In genomic region chr1:58883888-58884482, GRCh38 we compare ENCODE assay signal across 1 cellular context.
A peak's percentile ranks its signal among the peaks of the same experiment; 100 is the strongest.
TF ChIP-seq lines count a peak whose summit lies in the region.

No MANE protein-coding gene starts in this region.

TF ChIP-seq in K562, 482 proteins besides CTCF, POLR2A, EP300 and RAD21 (continued from another document):
- no peak for TF ChIP-seq TCF15 (CRISPR knock-in tag; IDR thresholded peaks at IDR 0.05)
- peak; percentile 74; the same call in 1 of the 2 replicates for TF ChIP-seq POLR2H (tag; IDR thresholded peaks at IDR 0.05; ENCODE audit: low read depth)
- no peak for TF ChIP-seq BMI1 (IDR thresholded peaks at IDR 0.05; ENCODE audit: low read length)
- TF ChIP-seq SMAD4 (CRISPR knock-in tag; conservative IDR thresholded peaks at IDR 0.05): peak; percentile 94
- peak; percentile 81; the same call in 1 of the 2 replicates for TF ChIP-seq CHAMP1 (IDR thresholded peaks at IDR 0.05)
- no peak for TF ChIP-seq EWSR1 (IDR thresholded peaks at IDR 0.05; ENCODE audit: borderline replicate concordance, low read depth, partially characterized antibody)
- TF ChIP-seq PML (IDR thresholded peaks at IDR 0.05; ENCODE audit: low read length): peak; percentile 86
- TF ChIP-seq ZKSCAN3 (CRISPR knock-in tag; IDR thresholded peaks at IDR 0.05): no peak
- TF ChIP-seq ARID1B (IDR thresholded peaks at IDR 0.05): peak; percentile 97
- TF ChIP-seq NRF1 (conservative IDR thresholded peaks at IDR 0.05 in 1 of 2, IDR thresholded peaks at IDR 0.05 in 1 of 2): peak; percentile 68 to 71
- TF ChIP-seq TAF7 (tag; IDR thresholded peaks at IDR 0.05): no peak
- peak in 1 of 2 experiments; percentile 93; a peak in 3 of 4 replicates for TF ChIP-seq SRF (CRISPR knock-in tag; IDR thresholded peaks at IDR 0.05)
- TF ChIP-seq NCOA6 (IDR thresholded peaks at IDR 0.05): no peak
- TF ChIP-seq TEAD2 (tag; IDR thresholded peaks at IDR 0.05): no peak; the same call in 1 of the 2 replicates
- peak; percentile 68 for TF ChIP-seq MBD2 (IDR thresholded peaks at IDR 0.05; ENCODE audit: borderline replicate concordance, low read depth)
- no peak for TF ChIP-seq TSC22D4 (tag; IDR thresholded peaks at IDR 0.05)
- TF ChIP-seq ATF7 (IDR thresholded peaks at IDR 0.05): peak; percentile 92
- TF ChIP-seq, protein P1, sequence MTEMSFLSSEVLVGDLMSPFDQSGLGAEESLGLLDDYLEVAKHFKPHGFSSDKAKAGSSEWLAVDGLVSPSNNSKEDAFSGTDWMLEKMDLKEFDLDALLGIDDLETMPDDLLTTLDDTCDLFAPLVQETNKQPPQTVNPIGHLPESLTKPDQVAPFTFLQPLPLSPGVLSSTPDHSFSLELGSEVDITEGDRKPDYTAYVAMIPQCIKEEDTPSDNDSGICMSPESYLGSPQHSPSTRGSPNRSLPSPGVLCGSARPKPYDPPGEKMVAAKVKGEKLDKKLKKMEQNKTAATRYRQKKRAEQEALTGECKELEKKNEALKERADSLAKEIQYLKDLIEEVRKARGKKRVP (CRISPR knock-in tag; IDR thresholded peaks at IDR 0.05): peak; percentile 68; the same call in 1 of the 2 replicates
- TF ChIP-seq SOX6 (IDR thresholded peaks at IDR 0.05): peak; percentile 97
- peak; percentile 42 for TF ChIP-seq DACH1 (IDR thresholded peaks at IDR 0.05; ENCODE audit: partially characterized antibody)
- no peak for TF ChIP-seq LARP7 (IDR thresholded peaks at IDR 0.05)
- TF ChIP-seq, protein P2, sequence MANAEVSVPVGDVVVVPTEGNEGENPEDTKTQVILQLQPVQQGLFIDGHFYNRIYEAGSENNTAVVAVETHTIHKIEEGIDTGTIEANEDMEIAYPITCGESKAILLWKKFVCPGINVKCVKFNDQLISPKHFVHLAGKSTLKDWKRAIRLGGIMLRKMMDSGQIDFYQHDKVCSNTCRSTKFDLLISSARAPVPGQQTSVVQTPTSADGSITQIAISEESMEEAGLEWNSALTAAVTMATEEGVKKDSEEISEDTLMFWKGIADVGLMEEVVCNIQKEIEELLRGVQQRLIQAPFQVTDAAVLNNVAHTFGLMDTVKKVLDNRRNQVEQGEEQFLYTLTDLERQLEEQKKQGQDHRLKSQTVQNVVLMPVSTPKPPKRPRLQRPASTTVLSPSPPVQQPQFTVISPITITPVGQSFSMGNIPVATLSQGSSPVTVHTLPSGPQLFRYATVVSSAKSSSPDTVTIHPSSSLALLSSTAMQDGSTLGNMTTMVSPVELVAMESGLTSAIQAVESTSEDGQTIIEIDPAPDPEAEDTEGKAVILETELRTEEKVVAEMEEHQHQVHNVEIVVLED (CRISPR knock-in tag; IDR thresholded peaks at IDR 0.05): no peak
- 0 out of 2 replicates have a peak, but pooled peaks have one; percentile 18 for TF ChIP-seq RAD51 (IDR thresholded peaks at IDR 0.05; ENCODE audit: borderline replicate concordance, low read depth)
- TF ChIP-seq EZH2 (IDR thresholded peaks at IDR 0.05; ENCODE audit: borderline replicate concordance, low read depth, low read length): no peak
- peak; percentile 81 for TF ChIP-seq ZKSCAN1 (IDR thresholded peaks at IDR 0.05; ENCODE audit: low read depth, low read length)
- peak; percentile 90 for TF ChIP-seq BHLHE40 (IDR thresholded peaks at IDR 0.05; ENCODE audit: low read length)
- TF ChIP-seq ZNF175 (CRISPR knock-in tag; IDR thresholded peaks at IDR 0.05; ENCODE audit: low read depth): peak; percentile 11; the same call in 1 of the 2 replicates
- no peak for TF ChIP-seq RBM15 (IDR thresholded peaks at IDR 0.05; ENCODE audit: insufficient read depth, low read length)
- TF ChIP-seq MTF1 (CRISPR knock-in tag; IDR thresholded peaks at IDR 0.05; ENCODE audit: borderline replicate concordance): no peak
- peak in 1 of 2 experiments; percentile 41; a peak in 2 of 4 replicates for TF ChIP-seq MAZ (CRISPR knock-in tag; conservative IDR thresholded peaks at IDR 0.05 in 1 of 2, IDR thresholded peaks at IDR 0.05 in 1 of 2)
- no peak for TF ChIP-seq ZNF398 (CRISPR knock-in tag; IDR thresholded peaks at IDR 0.05)
- no peak for TF ChIP-seq NR0B1 (IDR thresholded peaks at IDR 0.05; ENCODE audit: partially characterized antibody)
TF ChIP-seq in K562: peak in this region for 152.
